ENCODE assay signal across 7 cellular contexts in the genomic region with DNA sequence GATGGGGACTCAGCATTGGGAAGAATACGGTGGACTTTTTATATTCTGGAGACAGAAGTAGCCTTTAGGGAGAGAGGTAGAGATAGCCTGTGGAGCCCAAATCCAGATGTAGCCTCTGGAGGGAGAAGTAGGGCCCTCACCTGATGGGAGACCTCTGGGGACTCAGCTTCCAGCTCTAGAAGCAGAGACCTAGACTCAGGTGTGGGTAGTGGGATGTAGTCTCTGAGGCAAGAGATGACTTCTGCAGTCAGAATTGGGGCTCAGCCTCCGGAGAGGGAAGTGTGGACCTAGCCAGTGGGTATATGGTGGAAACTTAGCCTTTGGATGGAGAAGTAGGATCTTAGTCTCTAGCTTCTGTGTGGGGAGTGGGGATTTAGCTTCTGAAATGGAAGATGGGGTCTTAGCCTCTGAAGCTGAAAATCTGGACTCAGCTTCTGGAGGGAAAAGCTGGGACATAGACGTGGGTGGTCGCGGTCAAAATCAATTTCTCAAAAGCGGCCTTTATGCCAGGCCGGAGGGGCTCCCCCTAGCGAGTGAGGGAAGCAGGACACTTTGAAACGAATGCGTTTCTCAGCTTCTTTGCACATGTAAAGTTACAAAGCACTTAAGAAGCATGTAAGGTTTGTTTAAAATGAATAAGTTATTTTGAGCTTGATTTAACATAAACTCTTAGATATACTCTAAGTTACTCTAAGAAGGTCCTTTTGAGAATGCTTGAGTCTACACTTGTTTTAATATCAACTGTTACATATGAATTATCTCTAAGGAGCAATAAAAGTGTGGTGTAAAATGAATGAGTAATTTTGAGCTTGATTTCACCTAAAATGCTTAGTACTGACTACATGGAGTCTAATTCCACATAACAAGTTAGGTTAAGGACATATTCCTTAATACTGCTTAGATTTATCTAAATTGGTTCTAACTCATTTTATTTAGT. TPM values are rescaled to one million over a fixed set of nuclear protein-coding genes. Genes with fewer than 3 reads are reported as not detected.
A peak's percentile ranks its signal among the peaks of the same experiment; 100 is the strongest.
DNase-seq lines count a peak whose midpoint lies in the region; ATAC-seq and TF ChIP-seq lines count a peak whose summit lies in the region.

No MANE protein-coding gene starts in this region.

- H3K9me3 ChIP-seq in MM.1S (replicated peaks; ENCODE audit: insufficient read depth, low read length) (no peaks in the 10 kb centered on the region), upper lobe of right lung (no peaks in the 10 kb centered on the region)

- H3K4me3 ChIP-seq in MM.1S (ENCODE audit: low read length) (no peak overlapping the region), upper lobe of right lung (no peak overlapping the region)

- H3K9me2 ChIP-seq in MM.1S (replicated peaks; ENCODE audit: insufficient read depth, low read length): no peaks in the 10 kb centered on the region

- H3K4me1 ChIP-seq in MM.1S (ENCODE audit: low read length) (no peaks in the 10 kb centered on the region), upper lobe of right lung (peaks cover 2% of the 10 kb centered on the region)

- no peaks in the 10 kb centered on the region for H3K79me2 ChIP-seq in MM.1S (ENCODE audit: low read length)

- ATAC-seq in upper lobe of right lung: no peak

- no peak overlapping the region for H3K27ac ChIP-seq in MM.1S (ENCODE audit: low read length)
- H3K27ac ChIP-seq in upper lobe of right lung: no peak overlapping the region

- H3K4me2 ChIP-seq in MM.1S (ENCODE audit: low read depth, low read length): peak overlapping the region; percentile 37; the same call in 1 of the 2 replicates

- H2AFZ ChIP-seq in MM.1S (ENCODE audit: low read length): peak overlapping the region; percentile 42; the same call in 1 of the 2 replicates

- DNase-seq in GM10266 (ENCODE audit: extremely low spot score) (peak; percentile 59), MM.1S (peak; percentile 55), mucosa of gallbladder (ENCODE audit: low spot score) (peak; percentile 42), upper lobe of right lung (no peak), putamen (ENCODE audit: low spot score) (no peak)
- peak; percentile 70 for DNase-seq in activated CD4-positive, alpha-beta T cell treated with anti-CD3 and anti-CD28 coated beads for 48 hours
- peak; percentile 24 for DNase-seq in effector CD8-positive, alpha-beta T cell (lab: John Stamatoyannopoulos, UW)

- no peaks in the 10 kb centered on the region for H3F3A ChIP-seq in MM.1S (ENCODE audit: insufficient read depth, low read length)

- no peaks in the 10 kb centered on the region for H4K20me1 ChIP-seq in MM.1S (ENCODE audit: insufficient read depth, low read length)

- intact Hi-C loops in upper lobe of right lung (cut with DNase I): no loop called here

- TF ChIP-seq CTCF in GM10266 (IDR thresholded peaks at IDR 0.05; ENCODE audit: control insufficient read depth, insufficient read depth, low read depth, missing control alignments): peak; percentile 83
- TF ChIP-seq CTCF in MM.1S (IDR thresholded peaks at IDR 0.05; ENCODE audit: low read length): peak; percentile 89
- TF ChIP-seq CTCF in upper lobe of right lung (IDR thresholded peaks at IDR 0.05): peak; percentile 89

- no peak overlapping the region for H3K9ac ChIP-seq in MM.1S (ENCODE audit: low read length)

- H3K27me3 ChIP-seq in MM.1S (replicated peaks; ENCODE audit: insufficient read depth, low read length) (peaks cover 8% of the 10 kb centered on the region; the same call in 1 of the 2 replicates), upper lobe of right lung (no peaks in the 10 kb centered on the region)

- H3K36me3 ChIP-seq in MM.1S (replicated peaks; ENCODE audit: insufficient read depth, low read length) (no peaks in the 10 kb centered on the region), upper lobe of right lung (no peaks in the 10 kb centered on the region)

RNA-seq across cellular contexts. Expression of a gene that starts 12.9 kb away (rescaled TPM):
- total RNA-seq in mucosa of gallbladder (12.3 TPM), upper lobe of right lung (8.3 TPM)

RNA-seq across cellular contexts. Expression of a gene that starts 14.7 kb away (rescaled TPM):
- 0.12 TPM for total RNA-seq in mucosa of gallbladder
- total RNA-seq in upper lobe of right lung: 0.43 TPM

RNA-seq across cellular contexts. Expression of a gene that starts 51.0 kb away (rescaled TPM):
- total RNA-seq in mucosa of gallbladder (85.8 TPM), upper lobe of right lung (83.7 TPM)

Comparison
In these comparisons a context has a peak if more than half of its experiments do, and no peak if none do; other contexts are left out.
1. DNase-seq: peak in GM10266 (single experiment), MM.1S (single experiment), activated CD4-positive, alpha-beta T cell treated with anti-CD3 and anti-CD28 coated beads for 48 hours (single experiment), effector CD8-positive, alpha-beta T cell (single experiment) and mucosa of gallbladder (single experiment); none in upper lobe of right lung (single experiment) and putamen (single experiment).
2. Peak in every context shown above with its lines, with median percentiles within 50 percentile points of each other: CTCF ChIP-seq.